Comparison of ENCODE assay signal across 24 cellular contexts in genomic region chr22:31475778-31476177, GRCh38.
"Had no signal": no experiment of that assay in that cellular context is flagged by ENCODE, and none has a peak within 500 bp of the region (broad histone marks: within the 10 kb centered on the region; RNA-seq: fewer than 3 reads in every experiment).

No MANE protein-coding gene starts in this region.

- H3K9me3 ChIP-seq: heart left ventricle, mucosa of descending colon, psoas muscle, right lobe of liver, testis, tibial nerve, upper lobe of right lung, vagina had no signal

- DNase-seq: cortex of kidney; dorsolateral prefrontal cortex; effector CD8-positive, alpha-beta T cell; heart left ventricle; hippocampal formation; left colon; left ventricle myocardium superior; mucosa of descending colon; naive thymus-derived CD8-positive, alpha-beta T cell; psoas muscle; retina; right lobe of liver; stimulated activated CD4-positive, alpha-beta T cell treated with anti-CD3 and anti-CD28 coated beads, Interleukin-4, amount 100 ng/mL, for 24 hours; stimulated activated naive B cell treated with anti-CD40 and anti-IgM and Interleukin-4, amounts not matched to agents 10 μg/mL and 1 μg/mL and 100 μg/mL, for 72 hours; stimulated activated naive CD8-positive, alpha-beta T cell treated with anti-CD3 and anti-CD28 coated beads, Interleukin-15, amount 100 ng/mL, for 72 hours; testis; upper lobe of right lung had no signal

- H3K27ac ChIP-seq: dorsolateral prefrontal cortex, heart left ventricle, parathyroid adenoma, psoas muscle, right lobe of liver, testis, tibial nerve, upper lobe of right lung, vagina had no signal

- H3K4me3 ChIP-seq: dorsolateral prefrontal cortex, heart left ventricle, lung, mucosa of descending colon, psoas muscle, right lobe of liver, testis, tibial nerve, upper lobe of right lung, vagina had no signal

- H3K9ac ChIP-seq: parathyroid adenoma had no signal

- FAIRE-seq: endometrium, frontal cortex had no signal

- H3K4me3 Mint-ChIP-seq: naive thymus-derived CD8-positive, alpha-beta T cell; stimulated activated naive B cell treated with anti-CD40 and anti-IgM and Interleukin-4, amounts not matched to agents 10 μg/mL and 1 μg/mL and 100 μg/mL, for 72 hours; stimulated activated naive CD8-positive, alpha-beta T cell treated with anti-CD3 and anti-CD28 coated beads, Interleukin-15, amount 100 ng/mL, for 72 hours had no signal

- H3K27me3 ChIP-seq: dorsolateral prefrontal cortex, heart left ventricle, right lobe of liver, testis, tibial nerve, upper lobe of right lung, vagina had no signal

- H2AFZ ChIP-seq: parathyroid adenoma had no signal

- H3K4me1 ChIP-seq: parathyroid adenoma, right lobe of liver, upper lobe of right lung, vagina had no signal

- H3K27ac Mint-ChIP-seq: naive thymus-derived CD8-positive, alpha-beta T cell; stimulated activated naive B cell treated with anti-CD40 and anti-IgM and Interleukin-4, amounts not matched to agents 10 μg/mL and 1 μg/mL and 100 μg/mL, for 72 hours had no signal

- H3K9me3 Mint-ChIP-seq: naive thymus-derived CD8-positive, alpha-beta T cell; stimulated activated naive B cell treated with anti-CD40 and anti-IgM and Interleukin-4, amounts not matched to agents 10 μg/mL and 1 μg/mL and 100 μg/mL, for 72 hours; stimulated activated naive CD8-positive, alpha-beta T cell treated with anti-CD3 and anti-CD28 coated beads, Interleukin-15, amount 100 ng/mL, for 72 hours had no signal

- ATAC-seq: esophagus mucosa; heart left ventricle; left colon; left ventricle myocardium superior; mucosa of descending colon; naive thymus-derived CD8-positive, alpha-beta T cell; psoas muscle; right lobe of liver; stimulated activated naive B cell treated with anti-CD40 and anti-IgM and Interleukin-4, amounts not matched to agents 10 μg/mL and 1 μg/mL and 100 μg/mL, for 72 hours; stimulated activated naive CD8-positive, alpha-beta T cell treated with anti-CD3 and anti-CD28 coated beads, Interleukin-15, amount 100 ng/mL, for 72 hours; upper lobe of right lung had no signal

- H3K27me3 Mint-ChIP-seq: naive thymus-derived CD8-positive, alpha-beta T cell; stimulated activated naive B cell treated with anti-CD40 and anti-IgM and Interleukin-4, amounts not matched to agents 10 μg/mL and 1 μg/mL and 100 μg/mL, for 72 hours; stimulated activated naive CD8-positive, alpha-beta T cell treated with anti-CD3 and anti-CD28 coated beads, Interleukin-15, amount 100 ng/mL, for 72 hours had no signal
